8 cellular contexts compared by ENCODE assay signal in genomic region chr17:19031729-19032128, GRCh38. TPM values are rescaled to one million over a fixed set of nuclear protein-coding genes. Genes with fewer than 3 reads are reported as not detected.
DNase-seq lines count a peak whose midpoint lies in the region; ATAC-seq and TF ChIP-seq lines count a peak whose summit lies in the region.
"Not testable (repeated sequence)": the region's sequence is repeated elsewhere in the genome, so short reads cannot be mapped to it uniquely, and the experiment has no call there.

No MANE protein-coding gene starts in this region.

- H3K27ac Mint-ChIP-seq in CD8-positive, alpha-beta memory T cell; central memory CD8-positive, alpha-beta T cell (ENCODE audit: low read depth): not testable (repeated sequence)

- not testable (repeated sequence) for H2AFZ ChIP-seq in parathyroid adenoma

- not testable (repeated sequence) for H3K79me2 ChIP-seq in parathyroid adenoma

- H3K27ac ChIP-seq in CD8-positive, alpha-beta memory T cell (ENCODE audit: low read depth, low read length); Panc1 (ENCODE audit: low read length); parathyroid adenoma: not testable (repeated sequence)
- peak overlapping the region; percentile 39 to 48 for H3K27ac ChIP-seq in right atrium auricular region

- TF ChIP-seq CTCF in Panc1 (IDR thresholded peaks at IDR 0.05), result not testable (repeated sequence)
- TF ChIP-seq CTCF in right atrium auricular region (IDR thresholded peaks at IDR 0.05), result peak in 1 of 2 donors; percentile 53
- peak; percentile 46 for TF ChIP-seq CTCF in parathyroid adenoma (IDR thresholded peaks at IDR 0.05)

- not testable (repeated sequence) for H3K9me3 ChIP-seq in CD8-positive, alpha-beta memory T cell (ENCODE audit: low read length); Panc1 (ENCODE audit: control insufficient read depth, insufficient read depth, low read depth, low read length); right atrium auricular region; parathyroid adenoma (ENCODE audit: control insufficient read depth, low read length)

- POLR2A ChIA-PET in CD8-positive, alpha-beta memory T cell (lab: Charles Lee); Panc1 (lab: Charles Lee): not testable (repeated sequence)

- not testable (repeated sequence) for H3K27me3 Mint-ChIP-seq in CD8-positive, alpha-beta memory T cell; central memory CD8-positive, alpha-beta T cell

- DNase-seq in CD8-positive, alpha-beta memory T cell, result peak in 4 of 5 donors; percentile 17 to 50 (median 31)
- DNase-seq in Panc1 (ENCODE audit: low read depth, low spot score); central memory CD8-positive, alpha-beta T cell (ENCODE audit: low spot score in 2 of 2); right atrium auricular region (ENCODE audit: low spot score): not testable (repeated sequence)
- DNase-seq in activated T-cell treated with anti-CD3 and anti-CD28 coated beads for 48 hours (ENCODE audit: low read depth), result peak; percentile 40
- DNase-seq in stimulated activated CD8-positive, alpha-beta memory T cell treated with anti-CD3 and anti-CD28 coated beads, Interleukin-7, amount 100 ng/mL, for 48 hours (ENCODE audit: extremely low read depth in 1 of 2, low read depth in 1 of 2), result peak; percentile 17 to 23

- H3K36me3 ChIP-seq in CD8-positive, alpha-beta memory T cell (ENCODE audit: insufficient read depth, low read length); Panc1 (ENCODE audit: control insufficient read depth, insufficient read depth, low read length); right atrium auricular region; parathyroid adenoma (ENCODE audit: control insufficient read depth, insufficient read depth, low read length): not testable (repeated sequence)

- not testable (repeated sequence) for H3K4me2 ChIP-seq in parathyroid adenoma (ENCODE audit: low read length)

- H3K27me3 ChIP-seq in CD8-positive, alpha-beta memory T cell (ENCODE audit: insufficient read depth, low read length, poor library complexity, severe bottlenecking); Panc1 (ENCODE audit: control insufficient read depth, insufficient read depth, low read length); right atrium auricular region; parathyroid adenoma (ENCODE audit: control insufficient read depth, insufficient read depth, low read length): not testable (repeated sequence)

- CTCF ChIA-PET in CD8-positive, alpha-beta memory T cell (lab: Charles Lee); Panc1 (lab: Charles Lee): not testable (repeated sequence)

- H3K4me3 ChIP-seq in CD8-positive, alpha-beta memory T cell (ENCODE audit: low read length); Panc1 (ENCODE audit: low read depth in 2 of 2, low read length in 2 of 2); right atrium auricular region; parathyroid adenoma (ENCODE audit: low read depth, low read length): not testable (repeated sequence)

- intact Hi-C loops in Panc1 (cut with micrococcal nuclease; ENCODE audit: unreplicated experiment), result not testable (repeated sequence)

- not testable (repeated sequence) for H3K4me3 Mint-ChIP-seq in CD8-positive, alpha-beta memory T cell; central memory CD8-positive, alpha-beta T cell

- H3K4me1 ChIP-seq in CD8-positive, alpha-beta memory T cell (ENCODE audit: insufficient read depth, low read length); Panc1 (ENCODE audit: control insufficient read depth, insufficient read depth, low read length); right atrium auricular region; parathyroid adenoma: not testable (repeated sequence)

- not testable (repeated sequence) for H3K9ac ChIP-seq in parathyroid adenoma

- ATAC-seq in GM21526 (IDR thresholded peaks at IDR 0.05; ENCODE audit: low FRiP score, unreplicated experiment) (peak; percentile 36), Panc1 (peak; percentile 93)
- peak; percentile 50 for ATAC-seq in central memory CD8-positive, alpha-beta T cell (replicated peaks; ENCODE audit: extremely low read depth, poor library complexity, severe bottlenecking)

- BruUV-seq in Panc1 (replicated peaks; lab: Mats Ljungman, UMichigan), result not testable (repeated sequence)

- H3K4me1 Mint-ChIP-seq in CD8-positive, alpha-beta memory T cell; central memory CD8-positive, alpha-beta T cell: not testable (repeated sequence)

- not testable (repeated sequence) for H3K9me3 Mint-ChIP-seq in CD8-positive, alpha-beta memory T cell; central memory CD8-positive, alpha-beta T cell

- not testable (repeated sequence) for H3K36me3 Mint-ChIP-seq in CD8-positive, alpha-beta memory T cell; central memory CD8-positive, alpha-beta T cell (ENCODE audit: insufficient read depth)

- in situ Hi-C loops in Panc1 (cut with HindIII; ENCODE audit: low pct_unique_long_range_greater_than_20kb, low sequenced_read_pairs), result not testable (repeated sequence)

RNA-seq across cellular contexts. Expression of gene GRAP, which starts 15.0 kb away (rescaled TPM):
- total RNA-seq in CD8-positive, alpha-beta memory T cell, result 10 to 100 TPM in 1 of 2 experiments, 1 to 10 TPM in 1; 7.9 to 10.1 TPM
- polyA plus RNA-seq in CD8-positive, alpha-beta memory T cell, result 36.2 TPM
- total RNA-seq in Panc1 (2021; ENCODE audit: unreplicated experiment) (0.21 TPM), right atrium auricular region (1 to 10 TPM; 2.5 to 5.6 TPM)
- not detected for polyA plus RNA-seq in Panc1 (2012; ENCODE audit: insufficient read length)

RNA-seq across cellular contexts. Expression of gene FAM83G, which starts 27.2 kb away (rescaled TPM):
- total RNA-seq in CD8-positive, alpha-beta memory T cell, result 10 to 100 TPM; 13.1 to 14.6 TPM
- polyA plus RNA-seq in CD8-positive, alpha-beta memory T cell, result 7.3 TPM
- 17.3 TPM for total RNA-seq in Panc1 (2021; ENCODE audit: unreplicated experiment)
- 15.6 TPM for polyA plus RNA-seq in Panc1 (2012; ENCODE audit: insufficient read length)
- total RNA-seq in right atrium auricular region, result 10 to 100 TPM; 14.0 to 50.9 TPM

Comparison
In these comparisons a context has a peak if more than half of its experiments do, and no peak if none do; other contexts are left out.
1. ATAC-seq: peak in every context shown above with its lines; median percentile 93 in Panc1; 50 in central memory CD8-positive, alpha-beta T cell; 36 in GM21526.